ENCODE assay signal across 8 cellular contexts in genomic region chr17:49968380-49969133, GRCh38. TPM values are rescaled to one million over a fixed set of nuclear protein-coding genes. Genes with fewer than 3 reads are reported as not detected.
DNase-seq lines count a peak whose midpoint lies in the region; ATAC-seq and TF ChIP-seq lines count a peak whose summit lies in the region.

No MANE protein-coding gene starts in this region.

- H3K27ac ChIP-seq in VCaP: peak overlapping the region; percentile 65; the same call in 1 of the 2 replicates
- H3K27ac ChIP-seq in breast epithelium: no peak overlapping the region

- H3K27me3 ChIP-seq in breast epithelium: peaks cover 25 to 100% of the 10 kb centered on the region in 2 donors

- no peaks in the 10 kb centered on the region for H3K36me3 ChIP-seq in breast epithelium

- peak overlapping the region; percentile 38 to 77 (median 49) for H3K4me3 ChIP-seq in breast epithelium

- DNase-seq in AG09319 (ENCODE audit: extremely low read depth, low read depth) (peak; percentile 19), NCI-H1694 (lab: John Stamatoyannopoulos, UW) (peak; percentile 80), breast epithelium (ENCODE audit: low spot score in 2 of 2) (no peak), left kidney (ENCODE audit: low read depth, low spot score) (peak; percentile 89)
- DNase-seq in stimulated activated CD4-positive, alpha-beta T cell treated with anti-CD3 and anti-CD28 coated beads, TNF-alpha, amount 100 ng/mL, for 1 hour (ENCODE audit: low read depth in 3 of 3, low spot score in 1 of 3): peak in 2 of 3 donors; percentile 17 to 64

- intact Hi-C loops in breast epithelium (cut with DNase I; ENCODE audit: low total_unique reads): no loop called here

- no peak for TF ChIP-seq CTCF in AG09319 (IDR thresholded peaks at IDR 0.05; ENCODE audit: low read depth, low read length)
- TF ChIP-seq CTCF in VCaP (conservative IDR thresholded peaks at IDR 0.05): no peak
- TF ChIP-seq CTCF in breast epithelium (IDR thresholded peaks at IDR 0.05): no peak

- H3K9me3 ChIP-seq in breast epithelium: no peaks in the 10 kb centered on the region

- H3K4me1 ChIP-seq in breast epithelium: peaks cover 0 to 18% of the 10 kb centered on the region in 2 donors

- TF ChIP-seq POLR2A in GM19193 (IDR thresholded peaks at IDR 0.05; ENCODE audit: extremely low read depth, insufficient read depth, insufficient read length): peak; percentile 25
- TF ChIP-seq POLR2A in breast epithelium (IDR thresholded peaks at IDR 0.05): no peak

- ATAC-seq in GM19397 (IDR thresholded peaks at IDR 0.05; ENCODE audit: unreplicated experiment): no peak

RNA-seq across cellular contexts. Expression of gene DLX4, which starts 0.4 kb away (rescaled TPM):
- total RNA-seq in breast epithelium: under 1 TPM in 1 of 3 donors, not detected in 2; 0.44 TPM

RNA-seq across cellular contexts. Expression of gene DLX3, which starts 26.5 kb away (rescaled TPM):
- total RNA-seq in breast epithelium: under 1 TPM in 2 of 3 donors, not detected in 1; 0.44 to 0.98 TPM

Comparison
In these comparisons a context has a peak if more than half of its experiments do, and no peak if none do; other contexts are left out.
1. DNase-seq: peak in AG09319 (single experiment), NCI-H1694 (single experiment), left kidney (single experiment) and stimulated activated CD4-positive, alpha-beta T cell treated with anti-CD3 and anti-CD28 coated beads, TNF-alpha, amount 100 ng/mL, for 1 hour (2 of 3); none in breast epithelium (0 of 2).